ENCODE assay signal across 26 cellular contexts in genomic region chr6:41629128-41629527, GRCh38. TPM values are rescaled to one million over a fixed set of nuclear protein-coding genes. Genes with fewer than 3 reads are reported as not detected.
"Had no signal": no experiment of that assay in that cellular context is flagged by ENCODE, and none has a peak within 500 bp of the region (broad histone marks: within the 10 kb centered on the region; RNA-seq: fewer than 3 reads in every experiment).

No MANE protein-coding gene starts in this region.

- H3K27me3 ChIP-seq: pancreas, suprapubic skin, testis, upper lobe of right lung, uterus had no signal

- DNase-seq: nephron progenitor cell; nucleus accumbens; pancreas; psoas muscle; right cardiac atrium; spleen; stimulated activated CD4-positive, alpha-beta T cell treated with anti-CD3 and anti-CD28 coated beads, Interleukin-12 subunit alpha, Interleukin-12 subunit beta, amount 100 ng/mL, for 4 hours; stimulated activated CD4-positive, alpha-beta T cell treated with anti-CD3 and anti-CD28 coated beads, Interleukin-1b, Interleukin-23, amount 100 ng/mL, for 48 hours; stimulated activated CD4-positive, alpha-beta T cell treated with anti-CD3 and anti-CD28 coated beads, Interleukin-4, amount 100 ng/mL, for 1 hour; stimulated activated CD4-positive, alpha-beta T cell treated with anti-CD3 and anti-CD28 coated beads, Interleukin-4, amount 100 ng/mL, for 4 hours; stimulated activated CD8-positive, alpha-beta memory T cell treated with anti-CD3 and anti-CD28 coated beads, Interleukin-4, amount 100 ng/mL, for 48 hours; stimulated activated naive CD4-positive, alpha-beta T cell; stimulated activated naive CD8-positive, alpha-beta T cell treated with anti-CD3 and anti-CD28 coated beads, Interleukin-15, amount 100 ng/mL, for 72 hours; stimulated activated naive CD8-positive, alpha-beta T cell treated with anti-CD3 and anti-CD28 coated beads, Interleukin-15, Interleukin-2, amounts not matched to agents 100 U/mL and 50 U/mL, for 24 hours; substantia nigra; testis; transverse colon; upper lobe of right lung; uterus had no signal

- H3K36me3 ChIP-seq: neutrophil, pancreas, spleen, suprapubic skin, tibial artery, transverse colon, upper lobe of right lung, uterus had no signal

- FAIRE-seq: pancreas had no signal

- H3K4me2 ChIP-seq: smooth muscle cell had no signal

- H3K4me3 ChIP-seq: pancreas, psoas muscle, skin epidermis, smooth muscle cell, spleen, suprapubic skin, testis, tibial artery, transverse colon, upper lobe of right lung, uterus had no signal

- H3K4me1 ChIP-seq: pancreas, psoas muscle, testis, tibial artery, upper lobe of right lung, uterus had no signal

- H3K9me3 ChIP-seq: neutrophil, pancreas, psoas muscle, spleen, suprapubic skin, testis, tibial artery, transverse colon, upper lobe of right lung, uterus had no signal

- H3K27ac ChIP-seq: neutrophil, pancreas, psoas muscle, skin epidermis, spleen, suprapubic skin, testis, tibial artery, transverse colon, upper lobe of right lung, uterus had no signal

RNA-seq across cellular contexts. Expression of gene MDFI, which starts 9.1 kb away (rescaled TPM):
- total RNA-seq: naive thymus-derived CD8-positive, alpha-beta T cell; natural killer cell treated with Interleukin-12 subunit alpha and Interleukin-12 subunit beta and Interleukin-15 and Interleukin-18, amount 100 ng/mL, for 72 hours had no signal
- polyA plus RNA-seq: naive thymus-derived CD8-positive, alpha-beta T cell had no signal
